In the genomic region with DNA sequence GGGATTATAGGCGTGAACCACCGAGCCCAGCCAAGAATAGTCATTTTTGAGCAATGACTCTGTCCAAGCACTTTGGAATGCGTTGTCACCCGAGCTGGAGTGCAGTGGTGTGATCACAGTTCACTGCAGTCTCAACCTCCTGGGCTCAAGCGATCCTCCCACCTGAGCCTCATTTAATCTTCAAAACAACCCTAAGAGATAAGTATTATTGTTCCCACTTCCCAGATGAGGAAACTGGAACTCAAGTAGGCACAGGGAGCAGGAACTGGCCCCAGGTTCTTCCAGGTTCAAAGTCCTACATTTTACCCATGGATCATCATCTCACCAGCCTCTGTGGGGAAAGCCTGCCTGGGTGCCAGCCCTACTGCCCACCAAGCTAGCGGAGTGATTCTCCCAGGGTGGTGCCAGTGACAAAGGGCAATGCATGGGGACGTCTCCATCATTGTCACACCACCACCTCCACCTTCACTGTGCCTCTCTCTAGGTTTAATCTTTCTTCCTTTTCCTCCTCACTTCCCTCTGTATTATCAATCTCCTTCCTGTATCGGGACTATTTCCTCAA, we compare ENCODE assay signal across 11 cellular contexts. TPM values are rescaled to one million over a fixed set of nuclear protein-coding genes. Genes with fewer than 3 reads are reported as not detected.
DNase-seq lines count a peak whose midpoint lies in the region; ATAC-seq and TF ChIP-seq lines count a peak whose summit lies in the region.
"Had no signal": no experiment of that assay in that cellular context is flagged by ENCODE, and none has a peak within 500 bp of the region (broad histone marks: within the 10 kb centered on the region; RNA-seq: fewer than 3 reads in every experiment).

No MANE protein-coding gene starts in this region.

- H3K27me3 ChIP-seq in heart left ventricle (no peaks in the 10 kb centered on the region), mucosa of rectum (ENCODE audit: control insufficient read depth in 2 of 2, insufficient read depth in 2 of 2, low read length in 2 of 2) (no peaks in the 10 kb centered on the region), vagina (no peaks in the 10 kb centered on the region)

- TF ChIP-seq CTCF in heart left ventricle (IDR thresholded peaks at IDR 0.05) (no peak), brain (conservative IDR thresholded peaks at IDR 0.05) (no peak), vagina (IDR thresholded peaks at IDR 0.05) (no peak)

- peaks cover 0 to 6% (median 0%) of the 10 kb centered on the region in 5 experiments for H3K9me3 Mint-ChIP-seq in brain

- no peak overlapping the region for H3K4me3 ChIP-seq in heart left ventricle
- H3K4me3 ChIP-seq in mucosa of rectum (ENCODE audit: low read length in 2 of 2), result no peak overlapping the region
- H3K4me3 ChIP-seq in vagina, result no peak overlapping the region

- peaks cover 4% of the 10 kb centered on the region for H3K27me3 Mint-ChIP-seq in brain

- peak overlapping the region in 4 of 5 experiments; percentile 20 to 91 (median 76) for H3K27ac Mint-ChIP-seq in brain

- DNase-seq in heart left ventricle (no peak), Right ventricle myocardium superior (no peak), vagina (ENCODE audit: extremely low spot score in 2 of 2) (no peak), SW480 (ENCODE audit: low spot score) (no peak), NCI-H2227 treated with DMSO at 0.1 percent for 48 hours (lab: John Stamatoyannopoulos, UW) (no peak)
- DNase-seq in stimulated activated CD4-positive, alpha-beta T cell treated with anti-CD3 and anti-CD28 coated beads, Interleukin-4, amount 100 ng/mL, for 1 hour, result no peak
- DNase-seq: T-helper 9 cell had no signal

- peak overlapping the region in 2 of 5 experiments; percentile 7 to 15 for H3K4me3 Mint-ChIP-seq in brain

- intact Hi-C loops in heart left ventricle (cut with DNase I) (no loop called here), Right ventricle myocardium superior (cut with DNase I) (no loop called here), vagina (cut with DNase I) (no loop called here)

- peaks cover 28% of the 10 kb centered on the region for H3K4me1 Mint-ChIP-seq in brain

- ATAC-seq in heart left ventricle (no peak), Right ventricle myocardium superior (ENCODE audit: poor library complexity) (no peak)

- no peak overlapping the region for H3K9ac ChIP-seq in mucosa of rectum (ENCODE audit: low read depth in 1 of 2, low read length in 2 of 2)

- no peaks in the 10 kb centered on the region for H3K36me3 Mint-ChIP-seq in brain

- no peaks in the 10 kb centered on the region for H3K36me3 ChIP-seq in heart left ventricle
- no peaks in the 10 kb centered on the region for H3K36me3 ChIP-seq in mucosa of rectum (ENCODE audit: control insufficient read depth in 2 of 2, insufficient read depth in 2 of 2, low read length in 2 of 2)
- no peaks in the 10 kb centered on the region for H3K36me3 ChIP-seq in vagina

- TF ChIP-seq POLR2A in heart left ventricle (IDR thresholded peaks at IDR 0.05) (no peak), vagina (IDR thresholded peaks at IDR 0.05) (no peak)

- H3K9me3 ChIP-seq in heart left ventricle (no peaks in the 10 kb centered on the region), mucosa of rectum (ENCODE audit: control insufficient read depth in 2 of 2, low read length in 2 of 2) (no peaks in the 10 kb centered on the region), vagina (no peaks in the 10 kb centered on the region)

- peaks cover 0 to 39% (median 6%) of the 10 kb centered on the region in 12 donors for H3K4me1 ChIP-seq in heart left ventricle
- peaks cover 12 to 22% of the 10 kb centered on the region in 2 donors for H3K4me1 ChIP-seq in mucosa of rectum (ENCODE audit: control insufficient read depth in 2 of 2, insufficient read depth in 2 of 2, low read length in 2 of 2)
- H3K4me1 ChIP-seq in vagina, result peaks cover 12% of the 10 kb centered on the region

- peak overlapping the region in 8 of 12 donors; percentile 5 to 89 (median 48) for H3K27ac ChIP-seq in heart left ventricle
- H3K27ac ChIP-seq in mucosa of rectum (ENCODE audit: low read depth in 2 of 2, low read length in 2 of 2), result peak overlapping the region; percentile 69 to 70
- peak overlapping the region; percentile 63 for H3K27ac ChIP-seq in vagina
- H3K27ac ChIP-seq: C4-2B had no signal

- 82 to 89% (median 84%) methylated on average over 6 to 8 of the region's 8 CpGs for WGBS in heart left ventricle, 4 donors

RNA-seq across cellular contexts. Expression of gene RNF157, which starts 11.3 kb away (rescaled TPM):
- total RNA-seq in heart left ventricle (1 to 10 TPM; 3.9 to 7.4 (median 5.2) TPM), Right ventricle myocardium superior (18.5 TPM), vagina (8.8 TPM)
- polyA plus RNA-seq in heart left ventricle (1 to 10 TPM; 3.6 to 5.5 TPM), brain (ENCODE audit: insufficient read depth, low read depth, low replicate concordance) (90.2 TPM)
- polyA plus RNA-seq: keratinocyte had no signal

RNA-seq across cellular contexts. Expression of gene UBALD2, which starts 13.6 kb away (rescaled TPM):
- 10 to 100 TPM in 8 of 9 donors, 1 to 10 TPM in 1; 8.5 to 49.8 (median 24.5) TPM for total RNA-seq in heart left ventricle
- 10 to 100 TPM; 12.5 to 18.5 TPM for polyA plus RNA-seq in heart left ventricle
- total RNA-seq in Right ventricle myocardium superior, result 28.1 TPM
- 140 TPM for polyA plus RNA-seq in brain (ENCODE audit: insufficient read depth, low read depth, low replicate concordance)
- 18.4 TPM for total RNA-seq in vagina

RNA-seq across cellular contexts. Expression of gene QRICH2, which starts 56.5 kb away (rescaled TPM):
- total RNA-seq in heart left ventricle (1 to 10 TPM; 1.0 to 2.7 (median 1.6) TPM), Right ventricle myocardium superior (2.6 TPM), vagina (10.8 TPM)
- polyA plus RNA-seq in heart left ventricle (1 to 10 TPM; 2.1 to 2.7 TPM), brain (ENCODE audit: insufficient read depth, low read depth, low replicate concordance) (1.3 TPM)
